Comparison of ENCODE assay signal across 1 cellular context in genomic region chr3:20185733-20186599, GRCh38.
TF ChIP-seq lines count a peak whose summit lies in the region.

TSS of gene SGO1 (minus strand) at chr3:20186206. CDS start at chr3:20184027, 2,179 bp downstream.

TF ChIP-seq in A549, 52 proteins besides CTCF, POLR2A, EP300 and RAD21 (continued from another document):
- TF ChIP-seq, protein P1, sequence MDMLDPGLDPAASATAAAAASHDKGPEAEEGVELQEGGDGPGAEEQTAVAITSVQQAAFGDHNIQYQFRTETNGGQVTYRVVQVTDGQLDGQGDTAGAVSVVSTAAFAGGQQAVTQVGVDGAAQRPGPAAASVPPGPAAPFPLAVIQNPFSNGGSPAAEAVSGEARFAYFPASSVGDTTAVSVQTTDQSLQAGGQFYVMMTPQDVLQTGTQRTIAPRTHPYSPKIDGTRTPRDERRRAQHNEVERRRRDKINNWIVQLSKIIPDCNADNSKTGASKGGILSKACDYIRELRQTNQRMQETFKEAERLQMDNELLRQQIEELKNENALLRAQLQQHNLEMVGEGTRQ (IDR thresholded peaks at IDR 0.05): peak; percentile 100
- TF ChIP-seq KDM5A (IDR thresholded peaks at IDR 0.05): peak; percentile 86
- peak; percentile 49; the same call in 1 of the 2 replicates for TF ChIP-seq RFX5 (IDR thresholded peaks at IDR 0.05)
- TF ChIP-seq, protein P2, sequence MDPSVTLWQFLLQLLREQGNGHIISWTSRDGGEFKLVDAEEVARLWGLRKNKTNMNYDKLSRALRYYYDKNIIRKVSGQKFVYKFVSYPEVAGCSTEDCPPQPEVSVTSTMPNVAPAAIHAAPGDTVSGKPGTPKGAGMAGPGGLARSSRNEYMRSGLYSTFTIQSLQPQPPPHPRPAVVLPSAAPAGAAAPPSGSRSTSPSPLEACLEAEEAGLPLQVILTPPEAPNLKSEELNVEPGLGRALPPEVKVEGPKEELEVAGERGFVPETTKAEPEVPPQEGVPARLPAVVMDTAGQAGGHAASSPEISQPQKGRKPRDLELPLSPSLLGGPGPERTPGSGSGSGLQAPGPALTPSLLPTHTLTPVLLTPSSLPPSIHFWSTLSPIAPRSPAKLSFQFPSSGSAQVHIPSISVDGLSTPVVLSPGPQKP (IDR thresholded peaks at IDR 0.05; ENCODE audit: low read depth, low read length): no peak
- no peak for TF ChIP-seq HEYL (CRISPR knock-in tag; IDR thresholded peaks at IDR 0.05)
- no peak for TF ChIP-seq PBX3 (IDR thresholded peaks at IDR 0.05)
